In the genomic region with DNA sequence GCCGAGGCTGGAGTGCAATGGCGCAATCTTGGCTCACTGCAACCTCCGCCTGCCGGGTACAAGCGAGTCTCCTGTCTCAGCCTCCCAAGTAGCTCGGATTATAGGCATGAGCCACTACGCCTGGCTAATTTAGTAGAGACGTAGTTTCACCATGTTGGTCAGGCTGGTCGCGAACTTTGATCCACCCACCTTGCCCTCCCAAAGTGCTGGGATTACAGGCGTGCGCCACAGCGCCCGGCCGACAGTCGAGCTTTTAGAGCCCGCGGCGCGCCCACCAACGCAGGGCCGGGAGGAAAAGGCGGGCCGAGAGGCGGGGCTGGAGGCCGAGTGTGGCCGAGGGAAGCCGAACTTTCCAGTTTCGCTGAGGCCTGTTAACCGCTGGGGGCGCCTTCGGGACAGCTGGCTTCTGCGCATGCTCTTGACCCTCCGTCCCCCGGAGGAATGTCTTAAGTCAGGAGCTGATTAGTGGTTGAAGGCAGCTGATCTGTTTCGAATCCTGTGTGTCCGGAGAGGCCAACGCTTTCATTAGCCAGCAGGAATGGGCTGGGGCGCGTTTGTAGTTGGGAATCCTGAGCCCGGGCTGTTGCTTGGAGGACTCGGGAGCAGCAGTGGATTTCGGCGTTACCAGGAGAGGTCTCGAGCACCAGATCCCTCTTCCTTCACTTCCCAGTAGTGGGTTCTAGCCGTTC, we compare ENCODE assay signal across 8 cellular contexts. TPM values are rescaled to one million over a fixed set of nuclear protein-coding genes. Genes with fewer than 3 reads are reported as not detected.
A peak's percentile ranks its signal among the peaks of the same experiment; 100 is the strongest.
DNase-seq lines count a peak whose midpoint lies in the region; ATAC-seq, FAIRE-seq and TF ChIP-seq lines count a peak whose summit lies in the region.

No MANE protein-coding gene starts in this region.

- 1 to 5% (median 1%) methylated on average over 45 to 46 of the region's 46 CpGs for WGBS in small intestine, 3 donors

- H3K9me3 ChIP-seq in small intestine (ENCODE audit: control insufficient read depth, low read depth) = no peaks in the 10 kb centered on the region

- peak; percentile 76 for TF ChIP-seq CTCF in WI38 (IDR thresholded peaks at IDR 0.05; ENCODE audit: low read depth, low read length)
- TF ChIP-seq CTCF in cardiac fibroblast (IDR thresholded peaks at IDR 0.05; ENCODE audit: low read depth, low read length) = peak; percentile 89

- DNase-seq in AG08395 (ENCODE audit: low spot score) = peak; percentile 100
- peak; percentile 94 for DNase-seq in NCI-H2227 (lab: John Stamatoyannopoulos, UW; ENCODE audit: unreplicated experiment)
- peak; percentile 99 for DNase-seq in cardiac fibroblast (ENCODE audit: low read depth in 2 of 2)
- peak; percentile 97 for DNase-seq in iPS-NIHi7 (ENCODE audit: extremely low spot score)
- DNase-seq in small intestine = peak; percentile 98

- H3K4me1 ChIP-seq in small intestine (ENCODE audit: control insufficient read depth in 2 of 2, insufficient read depth in 1 of 2, low read depth in 1 of 2, low read length in 1 of 2) = peaks cover 0 to under 1% of the 10 kb centered on the region in 2 donors

- no peak for FAIRE-seq in small intestine (lab: Jason Lieb, UNC)

- peak overlapping the region; percentile 61 for H3K4me3 ChIP-seq in WI38 (ENCODE audit: low read depth, low read length)
- peak overlapping the region; percentile 45 to 56 for H3K4me3 ChIP-seq in cardiac fibroblast (replicated peaks in 1 of 2; ENCODE audit: low read depth in 2 of 2, low read length in 2 of 2)
- H3K4me3 ChIP-seq in small intestine (ENCODE audit: low read depth in 1 of 2, low read length in 2 of 2) = peak overlapping the region; percentile 14 to 36

- ATAC-seq in GM18873 (IDR thresholded peaks at IDR 0.05; ENCODE audit: low FRiP score, unreplicated experiment) (peak; percentile 66), HG03139 (IDR thresholded peaks at IDR 0.05; ENCODE audit: unreplicated experiment) (peak; percentile 80)

- no peaks in the 10 kb centered on the region for H3K27me3 ChIP-seq in small intestine (ENCODE audit: control insufficient read depth in 2 of 2, insufficient read depth in 2 of 2, low read length in 2 of 2)

- peak overlapping the region; percentile 77 to 95 for H3K27ac ChIP-seq in small intestine (ENCODE audit: low read depth in 1 of 2, low read length in 1 of 2)

- H3K36me3 ChIP-seq in small intestine (ENCODE audit: control insufficient read depth in 2 of 2, insufficient read depth in 2 of 2, low read length in 2 of 2) = peaks cover 0 to 2% of the 10 kb centered on the region in 2 donors

RNA-seq across cellular contexts. Expression of gene RPLP1, which starts 10.0 kb away (rescaled TPM):
- polyA plus RNA-seq in small intestine = 1,000 to 10,000 TPM in 2 of 3 donors, 100 to 1,000 TPM in 1; 975 to 2,388 (median 1,802) TPM

RNA-seq across cellular contexts. Expression of gene KIF23, which starts 48.5 kb away (rescaled TPM):
- 10 to 100 TPM in 1 of 3 donors, 1 to 10 TPM in 2; 1.1 to 12.1 (median 1.3) TPM for polyA plus RNA-seq in small intestine

Comparison
In these comparisons a context has a peak if more than half of its experiments do, and no peak if none do; other contexts are left out.
1. Peak in every context shown above with its lines: DNase-seq, ATAC-seq, H3K4me3 ChIP-seq and H3K27ac ChIP-seq.